Comparison of ENCODE assay signal across 2 cellular contexts in genomic region chr20:37535443-37536132, GRCh38.
TF ChIP-seq lines count a peak whose summit lies in the region.

No MANE protein-coding gene starts in this region.

TF ChIP-seq in HepG2, 621 proteins besides CTCF, POLR2A, EP300 and RAD21 (continued from another document and continues in another):
- TF ChIP-seq ZNF75D (CRISPR knock-in tag; IDR thresholded peaks at IDR 0.05; ENCODE audit: borderline replicate concordance) (no peak), ZNF205 (CRISPR knock-in tag; IDR thresholded peaks at IDR 0.05) (0 out of 2 replicates have a peak, but pooled peaks have one; percentile 18), CENPT (CRISPR knock-in tag; IDR thresholded peaks at IDR 0.05; ENCODE audit: low read depth) (no peak), HMG20A (CRISPR knock-in tag; IDR thresholded peaks at IDR 0.05; ENCODE audit: borderline replicate concordance) (no peak), ZBTB3 (CRISPR knock-in tag; IDR thresholded peaks at IDR 0.05; ENCODE audit: borderline replicate concordance, low read depth) (no peak), ZNF34 (CRISPR knock-in tag; IDR thresholded peaks at IDR 0.05; ENCODE audit: borderline replicate concordance) (no peak), FOXP1 (IDR thresholded peaks at IDR 0.05) (no peak), FOXP1 (CRISPR knock-in tag; IDR thresholded peaks at IDR 0.05) (0 out of 2 replicates have a peak, but pooled peaks have one; percentile 3), ZFP1 (CRISPR knock-in tag; IDR thresholded peaks at IDR 0.05) (no peak), MLLT10 (CRISPR knock-in tag; IDR thresholded peaks at IDR 0.05) (no peak), ASH2L (IDR thresholded peaks at IDR 0.05; ENCODE audit: insufficient read length, low read depth, low read length) (no peak), ZZZ3 (CRISPR knock-in tag; IDR thresholded peaks at IDR 0.05; ENCODE audit: borderline replicate concordance) (no peak), ISX (CRISPR knock-in tag; conservative IDR thresholded peaks at IDR 0.05) (no peak), U2AF2 (IDR thresholded peaks at IDR 0.05; ENCODE audit: low read depth, low read length) (no peak), ZNF557 (CRISPR knock-in tag; IDR thresholded peaks at IDR 0.05) (no peak), THAP8 (CRISPR knock-in tag; IDR thresholded peaks at IDR 0.05; ENCODE audit: borderline replicate concordance) (no peak), ZFY (CRISPR knock-in tag; IDR thresholded peaks at IDR 0.05) (0 out of 2 replicates have a peak, but pooled peaks have one; percentile 10)
- TF ChIP-seq, protein P1, sequence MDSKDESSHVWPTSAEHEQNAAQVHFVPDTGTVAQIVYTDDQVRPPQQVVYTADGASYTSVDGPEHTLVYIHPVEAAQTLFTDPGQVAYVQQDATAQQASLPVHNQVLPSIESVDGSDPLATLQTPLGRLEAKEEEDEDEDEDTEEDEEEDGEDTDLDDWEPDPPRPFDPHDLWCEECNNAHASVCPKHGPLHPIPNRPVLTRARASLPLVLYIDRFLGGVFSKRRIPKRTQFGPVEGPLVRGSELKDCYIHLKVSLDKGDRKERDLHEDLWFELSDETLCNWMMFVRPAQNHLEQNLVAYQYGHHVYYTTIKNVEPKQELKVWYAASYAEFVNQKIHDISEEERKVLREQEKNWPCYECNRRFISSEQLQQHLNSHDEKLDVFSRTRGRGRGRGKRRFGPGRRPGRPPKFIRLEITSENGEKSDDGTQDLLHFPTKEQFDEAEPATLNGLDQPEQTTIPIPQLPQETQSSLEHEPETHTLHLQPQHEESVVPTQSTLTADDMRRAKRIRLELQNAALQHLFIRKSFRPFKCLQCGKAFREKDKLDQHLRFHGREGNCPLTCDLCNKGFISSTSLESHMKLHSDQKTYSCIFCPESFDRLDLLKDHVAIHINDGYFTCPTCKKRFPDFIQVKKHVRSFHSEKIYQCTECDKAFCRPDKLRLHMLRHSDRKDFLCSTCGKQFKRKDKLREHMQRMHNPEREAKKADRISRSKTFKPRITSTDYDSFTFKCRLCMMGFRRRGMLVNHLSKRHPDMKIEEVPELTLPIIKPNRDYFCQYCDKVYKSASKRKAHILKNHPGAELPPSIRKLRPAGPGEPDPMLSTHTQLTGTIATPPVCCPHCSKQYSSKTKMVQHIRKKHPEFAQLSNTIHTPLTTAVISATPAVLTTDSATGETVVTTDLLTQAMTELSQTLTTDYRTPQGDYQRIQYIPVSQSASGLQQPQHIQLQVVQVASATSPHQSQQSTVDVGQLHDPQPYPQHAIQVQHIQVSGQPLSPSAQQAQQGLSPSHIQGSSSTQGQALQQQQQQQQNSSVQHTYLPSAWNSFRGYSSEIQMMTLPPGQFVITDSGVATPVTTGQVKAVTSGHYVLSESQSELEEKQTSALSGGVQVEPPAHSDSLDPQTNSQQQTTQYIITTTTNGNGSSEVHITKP (CRISPR knock-in tag; IDR thresholded peaks at IDR 0.05; ENCODE audit: low read depth): no peak
- TF ChIP-seq, protein P2, sequence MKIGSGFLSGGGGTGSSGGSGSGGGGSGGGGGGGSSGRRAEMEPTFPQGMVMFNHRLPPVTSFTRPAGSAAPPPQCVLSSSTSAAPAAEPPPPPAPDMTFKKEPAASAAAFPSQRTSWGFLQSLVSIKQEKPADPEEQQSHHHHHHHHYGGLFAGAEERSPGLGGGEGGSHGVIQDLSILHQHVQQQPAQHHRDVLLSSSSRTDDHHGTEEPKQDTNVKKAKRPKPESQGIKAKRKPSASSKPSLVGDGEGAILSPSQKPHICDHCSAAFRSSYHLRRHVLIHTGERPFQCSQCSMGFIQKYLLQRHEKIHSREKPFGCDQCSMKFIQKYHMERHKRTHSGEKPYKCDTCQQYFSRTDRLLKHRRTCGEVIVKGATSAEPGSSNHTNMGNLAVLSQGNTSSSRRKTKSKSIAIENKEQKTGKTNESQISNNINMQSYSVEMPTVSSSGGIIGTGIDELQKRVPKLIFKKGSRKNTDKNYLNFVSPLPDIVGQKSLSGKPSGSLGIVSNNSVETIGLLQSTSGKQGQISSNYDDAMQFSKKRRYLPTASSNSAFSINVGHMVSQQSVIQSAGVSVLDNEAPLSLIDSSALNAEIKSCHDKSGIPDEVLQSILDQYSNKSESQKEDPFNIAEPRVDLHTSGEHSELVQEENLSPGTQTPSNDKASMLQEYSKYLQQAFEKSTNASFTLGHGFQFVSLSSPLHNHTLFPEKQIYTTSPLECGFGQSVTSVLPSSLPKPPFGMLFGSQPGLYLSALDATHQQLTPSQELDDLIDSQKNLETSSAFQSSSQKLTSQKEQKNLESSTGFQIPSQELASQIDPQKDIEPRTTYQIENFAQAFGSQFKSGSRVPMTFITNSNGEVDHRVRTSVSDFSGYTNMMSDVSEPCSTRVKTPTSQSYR (CRISPR knock-in tag; IDR thresholded peaks at IDR 0.05; ENCODE audit: borderline replicate concordance): no peak
- TF ChIP-seq, protein P3, sequence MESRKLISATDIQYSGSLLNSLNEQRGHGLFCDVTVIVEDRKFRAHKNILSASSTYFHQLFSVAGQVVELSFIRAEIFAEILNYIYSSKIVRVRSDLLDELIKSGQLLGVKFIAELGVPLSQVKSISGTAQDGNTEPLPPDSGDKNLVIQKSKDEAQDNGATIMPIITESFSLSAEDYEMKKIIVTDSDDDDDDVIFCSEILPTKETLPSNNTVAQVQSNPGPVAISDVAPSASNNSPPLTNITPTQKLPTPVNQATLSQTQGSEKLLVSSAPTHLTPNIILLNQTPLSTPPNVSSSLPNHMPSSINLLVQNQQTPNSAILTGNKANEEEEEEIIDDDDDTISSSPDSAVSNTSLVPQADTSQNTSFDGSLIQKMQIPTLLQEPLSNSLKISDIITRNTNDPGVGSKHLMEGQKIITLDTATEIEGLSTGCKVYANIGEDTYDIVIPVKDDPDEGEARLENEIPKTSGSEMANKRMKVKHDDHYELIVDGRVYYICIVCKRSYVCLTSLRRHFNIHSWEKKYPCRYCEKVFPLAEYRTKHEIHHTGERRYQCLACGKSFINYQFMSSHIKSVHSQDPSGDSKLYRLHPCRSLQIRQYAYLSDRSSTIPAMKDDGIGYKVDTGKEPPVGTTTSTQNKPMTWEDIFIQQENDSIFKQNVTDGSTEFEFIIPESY (CRISPR knock-in tag; IDR thresholded peaks at IDR 0.05): no peak

TF ChIP-seq in HEK293T, 16 proteins besides CTCF, POLR2A, EP300 and RAD21 (continued from another document):
- TF ChIP-seq CTBP1 (IDR thresholded peaks at IDR 0.05; ENCODE audit: borderline replicate concordance) (no peak), L3MBTL2 (conservative IDR thresholded peaks at IDR 0.05) (no peak), FOXA1 (IDR thresholded peaks at IDR 0.05) (no peak), ZNF384 (IDR thresholded peaks at IDR 0.05) (no peak), PKNOX1 (IDR thresholded peaks at IDR 0.05) (no peak), HDGF (IDR thresholded peaks at IDR 0.05; ENCODE audit: borderline replicate concordance) (no peak), LEF1 (IDR thresholded peaks at IDR 0.05; ENCODE audit: borderline replicate concordance) (no peak), SP1 (IDR thresholded peaks at IDR 0.05) (no peak), ARNT (IDR thresholded peaks at IDR 0.05) (no peak), BHLHE40 (IDR thresholded peaks at IDR 0.05; ENCODE audit: borderline replicate concordance) (no peak)
TF ChIP-seq in HEK293T: peak in this region for 0.
